In the genomic region with DNA sequence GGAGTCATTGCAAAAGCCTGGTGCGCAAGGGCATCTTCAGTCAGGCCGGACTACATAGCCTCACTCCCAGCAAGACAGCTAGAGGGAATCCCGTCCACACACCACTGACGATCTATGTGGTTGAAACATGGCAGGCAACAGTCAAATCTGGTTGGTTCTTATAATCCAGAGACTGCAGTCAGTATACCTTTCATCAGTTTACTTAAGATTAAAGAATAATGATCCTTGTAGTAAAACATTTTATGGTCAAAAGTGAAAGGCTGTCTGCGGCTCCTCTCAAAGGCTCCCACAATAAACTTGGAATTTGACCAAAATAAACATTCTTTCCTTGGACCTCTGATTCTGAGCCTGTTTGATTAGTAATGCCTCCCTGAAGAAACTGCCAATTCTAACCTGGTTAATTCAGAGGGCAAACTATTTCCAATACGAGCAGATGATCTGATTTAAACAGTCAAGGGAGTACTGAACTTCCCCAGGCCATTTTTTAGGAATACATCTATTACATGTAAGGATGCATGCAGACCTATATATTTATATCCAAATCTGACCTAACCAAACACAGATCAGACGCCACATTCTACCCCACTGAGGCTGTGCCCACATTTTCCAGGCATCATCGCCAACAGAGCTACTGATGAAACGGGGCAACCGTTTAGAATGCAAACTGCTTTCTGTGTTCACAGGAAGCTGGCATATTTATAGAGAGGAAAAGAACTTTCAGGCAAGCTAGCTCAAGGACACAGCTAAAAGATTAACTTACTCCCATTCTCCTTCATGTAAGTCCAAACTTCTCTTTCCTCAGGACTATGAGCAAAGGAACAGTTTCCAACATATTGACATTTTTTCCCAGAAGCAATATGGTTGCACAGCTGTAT, we compare ENCODE assay signal across 14 cellular contexts. TPM values are rescaled to one million over a fixed set of nuclear protein-coding genes. Genes with fewer than 3 reads are reported as not detected.
DNase-seq lines count a peak whose midpoint lies in the region; ATAC-seq and TF ChIP-seq lines count a peak whose summit lies in the region.
"Had no signal": no experiment of that assay in that cellular context is flagged by ENCODE, and none has a peak within 500 bp of the region (broad histone marks: within the 10 kb centered on the region; RNA-seq: fewer than 3 reads in every experiment).

No MANE protein-coding gene starts in this region.

- no peak overlapping the region for H2BK5ac ChIP-seq in H9 (ENCODE audit: insufficient read length, low read length)

- H3K4me3 Mint-ChIP-seq in activated T-helper 17 cell treated with anti-CD3 and anti-CD28 coated beads, Interleukin-2, amount 50 U/mL, for 72 hours, result no peak overlapping the region
- H3K4me3 Mint-ChIP-seq in H9, result no peak overlapping the region
- H3K4me3 Mint-ChIP-seq: activated CD4-positive, alpha-beta T cell treated with anti-CD3 and anti-CD28 coated beads, Interleukin-2, amount 10 ng/mL, durations not matched to agents 7 days and 5 days had no signal

- no peak overlapping the region for H3K27ac Mint-ChIP-seq in activated T-helper 17 cell treated with anti-CD3 and anti-CD28 coated beads, Interleukin-2, amount 50 U/mL, for 72 hours
- peak overlapping the region in 1 of 3 experiments; percentile 51; a peak in 2 of 7 replicates for H3K27ac Mint-ChIP-seq in H9
- H3K27ac Mint-ChIP-seq: activated CD4-positive, alpha-beta T cell treated with anti-CD3 and anti-CD28 coated beads, Interleukin-2, amount 10 ng/mL, durations not matched to agents 7 days and 5 days had no signal

- H3K27me3 ChIP-seq in right cardiac atrium (ENCODE audit: control insufficient read depth, insufficient read depth) (no peaks in the 10 kb centered on the region), left ventricle myocardium inferior (ENCODE audit: low read depth) (no peaks in the 10 kb centered on the region), upper lobe of right lung (no peaks in the 10 kb centered on the region), H9 (ENCODE audit: insufficient read depth, low read length) (no peaks in the 10 kb centered on the region)
- H3K27me3 ChIP-seq: cardiac muscle cell, heart left ventricle had no signal

- peak in 1 of 3 donors; percentile 11 for DNase-seq in right cardiac atrium
- no peak for DNase-seq in left ventricle myocardium inferior
- peak; percentile 86 for DNase-seq in astrocyte of the cerebellum (ENCODE audit: low read depth)
- DNase-seq in left lobe of liver (ENCODE audit: low spot score), result no peak
- no peak for DNase-seq in upper lobe of right lung
- DNase-seq in H9, result no peak
- DNase-seq in OCI-M1 (lab: John Stamatoyannopoulos, UW), result no peak
- DNase-seq: activated CD4-positive, alpha-beta T cell treated with anti-CD3 and anti-CD28 coated beads, Interleukin-2, amount 10 ng/mL, durations not matched to agents 7 days and 5 days; C1 segment of cervical spinal cord; heart left ventricle; nucleus accumbens; SHP77 treated with DMSO at 0.1 percent for 48 hours had no signal

- no peak overlapping the region for H2BK15ac ChIP-seq in H9 (ENCODE audit: low read depth, low read length)

- H3T11ph ChIP-seq in H9 (ENCODE audit: low read length), result no peak overlapping the region

- H3K18ac ChIP-seq in H9 (ENCODE audit: insufficient read length, low read depth, low read length), result no peak overlapping the region

- intact Hi-C loops in right cardiac atrium (cut with DNase I), result no loop called here
- intact Hi-C loops in left ventricle myocardium inferior (cut with micrococcal nuclease), result no loop called here
- intact Hi-C loops in upper lobe of right lung (cut with DNase I), result no loop called here

- TF ChIP-seq CTCF in left ventricle myocardium inferior (IDR thresholded peaks at IDR 0.05; ENCODE audit: borderline replicate concordance) (no peak), astrocyte of the cerebellum (IDR thresholded peaks at IDR 0.05; ENCODE audit: low read depth, low read length, missing control alignments) (peak; percentile 7), upper lobe of right lung (IDR thresholded peaks at IDR 0.05) (no peak), H9 (conservative IDR thresholded peaks at IDR 0.05) (no peak)

- no peaks in the 10 kb centered on the region for H3K79me2 ChIP-seq in H9 (ENCODE audit: insufficient read depth, low read length)

- H2BK120ac ChIP-seq in H9 (ENCODE audit: low read depth, low read length, poor library complexity, severe bottlenecking), result no peak overlapping the region

- H3K4me3 ChIP-seq in right cardiac atrium (ENCODE audit: low read length), result no peak overlapping the region
- no peak overlapping the region for H3K4me3 ChIP-seq in left ventricle myocardium inferior
- no peak overlapping the region for H3K4me3 ChIP-seq in astrocyte of the cerebellum (ENCODE audit: low read depth, low read length)
- H3K4me3 ChIP-seq in upper lobe of right lung, result no peak overlapping the region
- H3K4me3 ChIP-seq: cardiac muscle cell, heart left ventricle had no signal

- no peaks in the 10 kb centered on the region for H3K79me1 ChIP-seq in H9 (ENCODE audit: insufficient read depth, low read depth, low read length, poor library complexity, severe bottlenecking)

- 63% methylated on average over 10 of the region's 10 CpGs for WGBS in right cardiac atrium
- no CpG with 5 or more reads among the region's 10 CpGs for WGBS in H9 (ENCODE audit: extremely low coverage, insufficient read length, low lambda C conversion rate)

- ATAC-seq in right cardiac atrium (peak; percentile 47 to 56), left lobe of liver (peak; percentile 3), upper lobe of right lung (peak; percentile 55)
- no peak for ATAC-seq in activated T-helper 17 cell treated with anti-CD3 and anti-CD28 coated beads, Interleukin-2, amount 50 U/mL, for 72 hours (replicated peaks)
- ATAC-seq: heart left ventricle had no signal

- H3K4me1 ChIP-seq in right cardiac atrium (ENCODE audit: control insufficient read depth, insufficient read depth, low read length), result no peaks in the 10 kb centered on the region
- peaks cover 8% of the 10 kb centered on the region for H3K4me1 ChIP-seq in left ventricle myocardium inferior
- H3K4me1 ChIP-seq in upper lobe of right lung, result peaks cover 17% of the 10 kb centered on the region
- H3K4me1 ChIP-seq in H9 (ENCODE audit: insufficient read depth, low read length), result no peaks in the 10 kb centered on the region

- H4K91ac ChIP-seq in H9 (ENCODE audit: insufficient read length, low read depth, low read length), result no peak overlapping the region

- H3K27ac ChIP-seq in right cardiac atrium (ENCODE audit: low read length) (no peak overlapping the region), left ventricle myocardium inferior (replicated peaks) (no peak overlapping the region), upper lobe of right lung (peak overlapping the region; percentile 52), H9 (ENCODE audit: insufficient read length, low read depth, low read length) (no peak overlapping the region)
- H3K27ac ChIP-seq: cardiac muscle cell, heart left ventricle had no signal

- H3K4me1 Mint-ChIP-seq in activated T-helper 17 cell treated with anti-CD3 and anti-CD28 coated beads, Interleukin-2, amount 50 U/mL, for 72 hours, result peaks cover 5% of the 10 kb centered on the region
- no peaks in the 10 kb centered on the region for H3K4me1 Mint-ChIP-seq in H9
- H3K4me1 Mint-ChIP-seq: activated CD4-positive, alpha-beta T cell treated with anti-CD3 and anti-CD28 coated beads, Interleukin-2, amount 10 ng/mL, durations not matched to agents 7 days and 5 days had no signal

- no peak overlapping the region for H3K4ac ChIP-seq in H9 (ENCODE audit: low read depth, low read length)

- no peaks in the 10 kb centered on the region for H3K27me3 Mint-ChIP-seq in activated T-helper 17 cell treated with anti-CD3 and anti-CD28 coated beads, Interleukin-2, amount 50 U/mL, for 72 hours
- H3K27me3 Mint-ChIP-seq in H9 (ENCODE audit: low read depth), result no peaks in the 10 kb centered on the region
- H3K27me3 Mint-ChIP-seq: activated CD4-positive, alpha-beta T cell treated with anti-CD3 and anti-CD28 coated beads, Interleukin-2, amount 10 ng/mL, durations not matched to agents 7 days and 5 days had no signal

- no peak overlapping the region for H4K8ac ChIP-seq in H9 (replicated peaks; ENCODE audit: insufficient read length, low read depth, low read length)

- H3K23me2 ChIP-seq in H9 (ENCODE audit: insufficient read length, low read depth, low read length, poor library complexity, severe bottlenecking), result no peaks in the 10 kb centered on the region

- H3K56ac ChIP-seq in H9 (ENCODE audit: insufficient read length, low read depth, low read length), result no peak overlapping the region

- no peak overlapping the region for H2BK20ac ChIP-seq in H9 (ENCODE audit: low read depth, low read length, poor library complexity, severe bottlenecking)

- no peak overlapping the region for H3K4me2 ChIP-seq in H9 (ENCODE audit: insufficient read depth, insufficient read length, low read length)

- H3K36me3 Mint-ChIP-seq in activated T-helper 17 cell treated with anti-CD3 and anti-CD28 coated beads, Interleukin-2, amount 50 U/mL, for 72 hours (ENCODE audit: low read depth), result peaks cover 98% of the 10 kb centered on the region
- H3K36me3 Mint-ChIP-seq in H9 (ENCODE audit: insufficient read depth in 1 of 3, low read depth in 3 of 3), result peaks cover 25 to 77% (median 76%) of the 10 kb centered on the region in 3 experiments; a peak in 6 of 7 replicates

- H3K9me3 ChIP-seq in right cardiac atrium (ENCODE audit: control insufficient read depth, low read length) (no peaks in the 10 kb centered on the region), left ventricle myocardium inferior (replicated peaks) (no peaks in the 10 kb centered on the region), upper lobe of right lung (no peaks in the 10 kb centered on the region), H9 (ENCODE audit: control insufficient read depth, low read depth, low read length) (no peaks in the 10 kb centered on the region)
- H3K9me3 ChIP-seq: heart left ventricle had no signal

- H3K36me3 ChIP-seq in left ventricle myocardium inferior (peaks cover 95% of the 10 kb centered on the region), upper lobe of right lung (peaks cover 96% of the 10 kb centered on the region)

- no peak overlapping the region for H3K14ac ChIP-seq in H9 (ENCODE audit: insufficient read depth, low read length)

- no peak overlapping the region for H3K23ac ChIP-seq in H9 (ENCODE audit: insufficient read length, low read depth, low read length)

- no peak overlapping the region for H2AK5ac ChIP-seq in H9 (ENCODE audit: insufficient read length, low read length)

- no peak overlapping the region for H4K5ac ChIP-seq in H9 (ENCODE audit: insufficient read length, low read depth, low read length)

- in situ Hi-C loops in astrocyte of the cerebellum (cut with HindIII; ENCODE audit: low sequenced_read_pairs), result no loop called here

- H2BK12ac ChIP-seq in H9 (ENCODE audit: insufficient read length, low read depth, low read length), result no peak overlapping the region

- no peaks in the 10 kb centered on the region for H4K20me1 ChIP-seq in H9 (ENCODE audit: control insufficient read depth, insufficient read depth, insufficient read length)

- H3K9ac ChIP-seq in H9 (ENCODE audit: extremely low read depth, insufficient read length, low read length), result no peak overlapping the region

- no peak overlapping the region for H2AFZ ChIP-seq in H9 (ENCODE audit: low read length)

- H3K9me3 Mint-ChIP-seq in activated T-helper 17 cell treated with anti-CD3 and anti-CD28 coated beads, Interleukin-2, amount 50 U/mL, for 72 hours, result no peaks in the 10 kb centered on the region
- no peaks in the 10 kb centered on the region for H3K9me3 Mint-ChIP-seq in H9
- H3K9me3 Mint-ChIP-seq: activated CD4-positive, alpha-beta T cell treated with anti-CD3 and anti-CD28 coated beads, Interleukin-2, amount 10 ng/mL, durations not matched to agents 7 days and 5 days had no signal

RNA-seq across cellular contexts. Expression of gene TXNDC11, which starts 15.3 kb away (rescaled TPM):
- total RNA-seq in right cardiac atrium (10 to 100 TPM; 22.0 to 29.4 (median 23.9) TPM), left ventricle myocardium inferior (23.9 TPM), left lobe of liver (49.1 TPM), upper lobe of right lung (99.2 TPM), H9 (2021) (12.2 and 15.3 TPM in 2 replicates)
- 25.8 TPM for polyA plus RNA-seq in right cardiac atrium
- total RNA-seq in activated T-helper 17 cell treated with anti-CD3 and anti-CD28 coated beads, Interleukin-2, amount 50 U/mL, for 72 hours, result 10 to 100 TPM; 33.8 to 38.6 TPM

RNA-seq across cellular contexts. Expression of gene ZC3H7A, which starts 39.1 kb away (rescaled TPM):
- total RNA-seq in right cardiac atrium, result 10 to 100 TPM; 29.2 to 32.2 (median 31.0) TPM
- polyA plus RNA-seq in right cardiac atrium, result 18.7 TPM
- total RNA-seq in left ventricle myocardium inferior, result 25.6 TPM
- total RNA-seq in left lobe of liver, result 20.5 TPM
- 71.2 TPM for total RNA-seq in upper lobe of right lung
- 100 to 1,000 TPM in 1 of 2 donors, 10 to 100 TPM in 1; 67.6 to 144 TPM for total RNA-seq in activated T-helper 17 cell treated with anti-CD3 and anti-CD28 coated beads, Interleukin-2, amount 50 U/mL, for 72 hours
- total RNA-seq in H9 (2021), result 43.1 and 43.5 TPM in 2 replicates
